Comparison of ENCODE assay signal across 1 cellular context in genomic region chr17:72926171-72926570, GRCh38.
TF ChIP-seq lines count a peak whose summit lies in the region.

No MANE protein-coding gene starts in this region.

TF ChIP-seq in HepG2, 621 proteins besides CTCF, POLR2A, EP300 and RAD21 (continued from another document):
- TF ChIP-seq IRF1 (CRISPR knock-in tag; IDR thresholded peaks at IDR 0.05; ENCODE audit: low read depth) = no peak
